ENCODE assay signal across 1 cellular context in genomic region chr6:114747995-114748625, GRCh38.
TF ChIP-seq lines count a peak whose summit lies in the region.

No MANE protein-coding gene starts in this region.

TF ChIP-seq in GM23338, 12 proteins besides CTCF, POLR2A, EP300 and RAD21 (continued from another document):
- TF ChIP-seq ZNF331 (CRISPR knock-in tag; IDR thresholded peaks at IDR 0.05; ENCODE audit: low read depth) (no peak), EZH2phosphoT487 (IDR thresholded peaks at IDR 0.05; ENCODE audit: unreplicated experiment) (no peak), ZNF462 (CRISPR knock-in tag; IDR thresholded peaks at IDR 0.05) (no peak), JUNB (IDR thresholded peaks at IDR 0.05; ENCODE audit: unreplicated experiment) (no peak), ZNF114 (CRISPR knock-in tag; IDR thresholded peaks at IDR 0.05) (no peak), ETS1 (IDR thresholded peaks at IDR 0.05) (no peak), NANOG (IDR thresholded peaks at IDR 0.05; ENCODE audit: borderline replicate concordance) (no peak)
TF ChIP-seq in GM23338: peak in this region for 0.
